Comparison of ENCODE assay signal across 1 cellular context in the genomic region with DNA sequence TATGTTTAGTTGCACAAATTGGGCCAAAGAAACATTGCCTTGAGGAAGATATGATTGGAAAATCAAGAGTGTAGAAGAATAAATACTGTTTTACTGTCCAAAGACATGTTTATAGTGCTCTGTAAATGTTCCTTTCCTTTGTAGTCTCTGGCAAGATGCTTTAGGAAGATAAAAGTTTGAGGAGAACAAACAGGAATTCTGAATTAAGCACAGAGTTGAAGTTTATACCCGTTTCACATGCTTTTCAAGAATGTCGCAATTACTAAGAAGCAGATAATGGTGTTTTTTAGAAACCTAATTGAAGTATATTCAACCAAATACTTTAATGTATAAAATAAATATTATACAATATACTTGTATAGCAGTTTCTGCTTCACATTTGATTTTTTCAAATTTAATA.
TF ChIP-seq lines count a peak whose summit lies in the region.

No MANE protein-coding gene starts in this region.

TF ChIP-seq in endothelial cell of umbilical vein, 7 proteins besides CTCF, POLR2A, EP300 and RAD21:
- TF ChIP-seq, protein P1, sequence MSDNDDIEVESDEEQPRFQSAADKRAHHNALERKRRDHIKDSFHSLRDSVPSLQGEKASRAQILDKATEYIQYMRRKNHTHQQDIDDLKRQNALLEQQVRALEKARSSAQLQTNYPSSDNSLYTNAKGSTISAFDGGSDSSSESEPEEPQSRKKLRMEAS (IDR thresholded peaks at IDR 0.05; ENCODE audit: insufficient read depth, insufficient read length), result no peak
- TF ChIP-seq FOS (IDR thresholded peaks at IDR 0.05; ENCODE audit: borderline replicate concordance, insufficient read depth, low read length) (no peak), MYC (IDR thresholded peaks at IDR 0.05; ENCODE audit: low read depth, low read length) (no peak), GATA2 (IDR thresholded peaks at IDR 0.05; ENCODE audit: insufficient read depth, insufficient read length, low read depth, low read length) (no peak), POLR2AphosphoS5 (IDR thresholded peaks at IDR 0.05; ENCODE audit: insufficient read depth, low read depth, low read length) (no peak), JUN (IDR thresholded peaks at IDR 0.05; ENCODE audit: borderline replicate concordance, insufficient read depth, insufficient read length, low read depth) (no peak), EZH2 (IDR thresholded peaks at IDR 0.05; ENCODE audit: borderline replicate concordance, low read depth, low read length, severe bottlenecking) (no peak)
